In the genomic region with DNA sequence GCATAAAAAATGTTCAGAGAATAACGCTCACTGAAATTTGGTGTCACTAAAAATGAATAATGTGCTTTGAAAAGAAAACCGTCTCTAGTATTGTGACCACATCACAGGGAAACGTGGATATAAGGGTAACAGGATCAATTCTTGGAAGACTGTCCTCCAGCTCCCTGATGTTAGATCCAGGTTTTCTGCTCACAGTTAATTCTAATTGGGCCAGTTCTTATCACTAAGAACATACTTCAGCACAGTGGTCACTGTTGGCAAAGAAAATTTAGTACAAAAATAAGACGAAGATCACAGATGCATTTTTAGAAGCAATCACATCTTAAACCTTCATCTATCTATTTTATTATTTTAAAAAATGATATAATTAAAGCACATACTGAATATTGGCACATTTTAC, we compare ENCODE assay signal across 15 cellular contexts. TPM values are rescaled to one million over a fixed set of nuclear protein-coding genes. Genes with fewer than 3 reads are reported as not detected.
"Had no signal": no experiment of that assay in that cellular context is flagged by ENCODE, and none has a peak within 500 bp of the region (broad histone marks: within the 10 kb centered on the region; RNA-seq: fewer than 3 reads in every experiment).

No MANE protein-coding gene starts in this region.

- H3K9me3 ChIP-seq: sigmoid colon, upper lobe of right lung had no signal

- H3K4me1 ChIP-seq: gastroesophageal sphincter, sigmoid colon, spleen, upper lobe of right lung had no signal

- H3K36me3 ChIP-seq: upper lobe of right lung had no signal

- H3K27ac ChIP-seq: gastroesophageal sphincter, hepatocyte, sigmoid colon, spleen, upper lobe of right lung had no signal

- H3K79me2 ChIP-seq: hepatocyte had no signal

- H3K4me3 ChIP-seq: gastroesophageal sphincter, hepatocyte, sigmoid colon, spleen, upper lobe of right lung had no signal

- DNase-seq: activated CD4-positive, alpha-beta T cell treated with anti-CD3 and anti-CD28 coated beads, Interleukin-2, amount 10 ng/mL, durations not matched to agents 7 days and 5 days; activated CD8-positive, alpha-beta memory T cell treated with anti-CD3 and anti-CD28 coated beads for 24 hours; activated naive CD4-positive, alpha-beta T cell treated with anti-CD3 and anti-CD28 coated beads for 36 hours; activated naive CD8-positive, alpha-beta T cell treated with anti-CD3 and anti-CD28 coated beads, Interleukin-2, amount 50 U/mL, for 24 hours; cerebellar nuclear complex; dermis blood vessel endothelial cell; effector memory CD8-positive, alpha-beta T cell; kidney; nephron progenitor cell; sigmoid colon; spleen; stimulated activated naive CD8-positive, alpha-beta T cell treated with anti-CD3 and anti-CD28 coated beads, Interleukin-15, amount 100 ng/mL, for 72 hours; upper lobe of right lung had no signal

- H3K27me3 ChIP-seq: gastroesophageal sphincter, hepatocyte, sigmoid colon, spleen, upper lobe of right lung had no signal

- FAIRE-seq: kidney had no signal

- ATAC-seq: activated naive CD8-positive, alpha-beta T cell treated with anti-CD3 and anti-CD28 coated beads, Interleukin-2, amount 50 U/mL, for 24 hours; effector memory CD8-positive, alpha-beta T cell; gastroesophageal sphincter; stimulated activated naive CD8-positive, alpha-beta T cell treated with anti-CD3 and anti-CD28 coated beads, Interleukin-15, amount 100 ng/mL, for 72 hours; upper lobe of right lung had no signal

RNA-seq across cellular contexts. Expression of gene CD226, which starts 57.0 kb away (rescaled TPM):
- polyA plus RNA-seq: hepatocyte had no signal
